ENCODE assay signal across 1 cellular context in the genomic region with DNA sequence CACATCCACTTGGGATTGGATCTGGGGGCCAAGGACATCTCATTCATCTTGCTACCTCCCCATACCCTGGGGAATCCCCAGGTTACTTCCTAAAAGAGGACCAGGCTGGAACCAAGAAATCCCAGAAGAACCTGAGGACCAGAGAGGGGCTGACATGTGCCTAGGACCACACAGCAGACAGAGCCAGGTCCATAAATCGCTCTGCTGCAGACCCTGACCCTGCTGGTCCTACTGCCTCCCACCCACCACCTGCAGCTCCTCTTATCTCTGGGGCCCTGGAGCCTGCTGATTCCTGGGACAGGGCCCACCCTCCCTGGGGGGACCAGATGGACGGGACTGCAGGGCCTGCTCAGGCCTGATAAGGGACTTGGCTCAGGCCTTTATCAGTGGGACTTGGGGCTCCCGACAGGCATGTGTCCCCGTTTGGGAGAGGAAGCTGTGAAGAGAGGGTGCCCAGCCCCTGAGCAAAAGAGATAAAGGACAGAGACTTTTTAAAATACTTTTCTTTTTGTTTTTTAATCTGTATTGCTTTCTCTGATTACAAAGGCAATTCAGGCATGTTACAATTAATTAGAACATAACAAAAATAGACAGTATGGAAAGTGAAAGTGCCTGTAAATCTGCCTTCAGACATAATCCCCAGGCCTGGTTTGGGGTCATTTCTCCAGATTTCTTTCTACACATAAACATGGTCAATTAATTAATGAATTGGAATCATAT.
TF ChIP-seq lines count a peak whose summit lies in the region.

No MANE protein-coding gene starts in this region.

TF ChIP-seq in H1, 55 proteins besides CTCF, POLR2A, EP300 and RAD21:
- no peak for TF ChIP-seq ZNF274 (IDR thresholded peaks at IDR 0.05; ENCODE audit: borderline replicate concordance, extremely low read depth, low read length)
- TF ChIP-seq, protein P1, sequence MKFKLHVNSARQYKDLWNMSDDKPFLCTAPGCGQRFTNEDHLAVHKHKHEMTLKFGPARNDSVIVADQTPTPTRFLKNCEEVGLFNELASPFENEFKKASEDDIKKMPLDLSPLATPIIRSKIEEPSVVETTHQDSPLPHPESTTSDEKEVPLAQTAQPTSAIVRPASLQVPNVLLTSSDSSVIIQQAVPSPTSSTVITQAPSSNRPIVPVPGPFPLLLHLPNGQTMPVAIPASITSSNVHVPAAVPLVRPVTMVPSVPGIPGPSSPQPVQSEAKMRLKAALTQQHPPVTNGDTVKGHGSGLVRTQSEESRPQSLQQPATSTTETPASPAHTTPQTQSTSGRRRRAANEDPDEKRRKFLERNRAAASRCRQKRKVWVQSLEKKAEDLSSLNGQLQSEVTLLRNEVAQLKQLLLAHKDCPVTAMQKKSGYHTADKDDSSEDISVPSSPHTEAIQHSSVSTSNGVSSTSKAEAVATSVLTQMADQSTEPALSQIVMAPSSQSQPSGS (IDR thresholded peaks at IDR 0.05; ENCODE audit: low read length): no peak
- no peak for TF ChIP-seq KDM1A (IDR thresholded peaks at IDR 0.05; ENCODE audit: borderline replicate concordance, low read length)
- no peak for TF ChIP-seq JUND (IDR thresholded peaks at IDR 0.05; ENCODE audit: low read length)
- TF ChIP-seq NANOG (IDR thresholded peaks at IDR 0.05; ENCODE audit: insufficient read depth, low read depth, low read length, poor library complexity, severe bottlenecking): no peak
- no peak for TF ChIP-seq POLR2AphosphoS5 (IDR thresholded peaks at IDR 0.05; ENCODE audit: low read depth, low read length)
- TF ChIP-seq TAF1 (IDR thresholded peaks at IDR 0.05; ENCODE audit: low read depth, low read length): no peak
- TF ChIP-seq CBX8 (IDR thresholded peaks at IDR 0.05; ENCODE audit: borderline replicate concordance, low read depth, low read length): no peak
- TF ChIP-seq CHD2 (IDR thresholded peaks at IDR 0.05; ENCODE audit: low read length): no peak
- TF ChIP-seq KDM5A (IDR thresholded peaks at IDR 0.05; ENCODE audit: low read length): no peak
- TF ChIP-seq POU5F1 (IDR thresholded peaks at IDR 0.05; ENCODE audit: low read depth, low read length): no peak
- no peak for TF ChIP-seq CBX5 (IDR thresholded peaks at IDR 0.05; ENCODE audit: low read depth, low read length)
- TF ChIP-seq SP4 (IDR thresholded peaks at IDR 0.05; ENCODE audit: low read length): no peak
- no peak for TF ChIP-seq RFX5 (IDR thresholded peaks at IDR 0.05; ENCODE audit: borderline replicate concordance, low read depth, low read length)
- no peak for TF ChIP-seq JUN (IDR thresholded peaks at IDR 0.05; ENCODE audit: low read depth, low read length)
- TF ChIP-seq KDM4A (IDR thresholded peaks at IDR 0.05; ENCODE audit: low read depth, low read length, severe bottlenecking): no peak
- TF ChIP-seq GTF2F1 (IDR thresholded peaks at IDR 0.05; ENCODE audit: borderline replicate concordance, low read depth, low read length): no peak
- TF ChIP-seq SRF (IDR thresholded peaks at IDR 0.05; ENCODE audit: low read depth, low read length): no peak
- no peak for TF ChIP-seq NRF1 (IDR thresholded peaks at IDR 0.05; ENCODE audit: low read depth, low read length)
